In genomic region chr5:170660531-170660930, GRCh38 we compare ENCODE assay signal across 37 cellular contexts.
"Had no signal": no experiment of that assay in that cellular context is flagged by ENCODE, and none has a peak within 500 bp of the region (broad histone marks: within the 10 kb centered on the region; RNA-seq: fewer than 3 reads in every experiment).

No MANE protein-coding gene starts in this region.

- H3K27ac ChIP-seq: adrenal gland, ascending aorta, cardiac muscle cell, VCaP had no signal

- H3K36me3 ChIP-seq: adrenal gland, ascending aorta, cardiac muscle cell had no signal

- H3K4me1 ChIP-seq: adrenal gland, ascending aorta had no signal

- H3K9me3 ChIP-seq: adrenal gland, ascending aorta had no signal

- H3K27me3 ChIP-seq: adrenal gland, ascending aorta, cardiac muscle cell had no signal

- H3K36me3 Mint-ChIP-seq: activated CD4-positive, alpha-beta memory T cell treated with anti-CD3 and anti-CD28 coated beads for 36 hours; activated naive CD4-positive, alpha-beta T cell treated with anti-CD3 and anti-CD28 coated beads, Interleukin-2, amount 50 U/mL, for 72 hours; activated naive CD8-positive, alpha-beta T cell treated with anti-CD3 and anti-CD28 coated beads for 36 hours; brain had no signal

- H3K4me3 ChIP-seq: adrenal gland, ascending aorta, cardiac muscle cell had no signal

- ATAC-seq: activated CD8-positive, alpha-beta T cell treated with anti-CD3 and anti-CD28 coated beads for 36 hours; activated naive CD4-positive, alpha-beta T cell treated with anti-CD3 and anti-CD28 coated beads, Interleukin-2, amount 50 U/mL, for 72 hours; activated T-cell treated with anti-CD3 and anti-CD28 coated beads, Interleukin-2, amount 50 U/mL, for 4 hours; activated T-cell treated with anti-CD3 and anti-CD28 coated beads, Interleukin-2, amount 50 U/mL, for 72 hours; activated T-helper 17 cell treated with anti-CD3 and anti-CD28 coated beads, Interleukin-2, amount 50 U/mL, for 72 hours had no signal

- H3K9me3 Mint-ChIP-seq: activated B cell treated with CpG ODN at 0.5 μM for 24 hours; activated CD4-positive, alpha-beta memory T cell treated with anti-CD3 and anti-CD28 coated beads for 36 hours; activated CD4-positive, alpha-beta T cell treated with anti-CD3 and anti-CD28 coated beads, Interleukin-2, amount 10 ng/mL, durations not matched to agents 24 days and 14 days; activated CD8-positive, alpha-beta T cell treated with anti-CD3 and anti-CD28 coated beads for 36 hours; activated naive CD4-positive, alpha-beta T cell treated with anti-CD3 and anti-CD28 coated beads for 36 hours; activated naive CD4-positive, alpha-beta T cell treated with anti-CD3 and anti-CD28 coated beads, Interleukin-2, amount 50 U/mL, for 72 hours; activated naive CD8-positive, alpha-beta T cell treated with anti-CD3 and anti-CD28 coated beads for 36 hours; activated T-cell treated with anti-CD3 and anti-CD28 coated beads, Interleukin-2, amount 50 U/mL, for 4 hours; activated T-cell treated with anti-CD3 and anti-CD28 coated beads, Interleukin-2, amount 50 U/mL, for 72 hours; activated T-helper 1 cell treated with anti-CD3 and anti-CD28 coated beads, Interleukin-12 subunit alpha, Interleukin-12 subunit beta, Interleukin-2, Interleukin-4 antibody, amounts not matched to agents 30 ng/mL and 10 ng/mL and 1 ng/mL, durations not matched to agents 14 hours and 24 hours and 36 hours; activated T-helper 17 cell treated with anti-CD3 and anti-CD28 coated beads, Interleukin-2, amount 50 U/mL, for 72 hours; central memory CD8-positive, alpha-beta T cell; T-helper 1 cell treated with Interleukin-12 subunit alpha and Interleukin-12 subunit beta and Interleukin-4 antibody, amounts not matched to agents 30 μg/mL and 1 μg/mL, for 36 hours; T-helper 2 cell treated with Interferon-gamma antibody and Interleukin-4, amounts not matched to agents 5 μg/mL and 100 μg/mL, for 36 hours had no signal

- DNase-seq: activated B cell treated with CpG ODN at 0.5 μM for 24 hours; activated CD4-positive, alpha-beta memory T cell treated with anti-CD3 and anti-CD28 coated beads for 36 hours; activated CD4-positive, alpha-beta T cell treated with anti-CD3 and anti-CD28 coated beads for 4 hours; activated CD4-positive, alpha-beta T cell treated with anti-CD3 and anti-CD28 coated beads, Interleukin-2, amount 10 ng/mL, durations not matched to agents 24 days and 14 days; activated CD4-positive, alpha-beta T cell treated with anti-CD3 and anti-CD28 coated beads, Interleukin-2, amount 50 U/mL, for 1 hour; activated CD4-positive, alpha-beta T cell treated with anti-CD3 and anti-CD28 coated beads, Interleukin-2, amount 50 U/mL, for 4 hours; activated CD4-positive, CD25-positive, alpha-beta regulatory T cell treated with anti-CD3 and anti-CD28 coated beads, Interleukin-2, amount 50 U/mL, for 72 hours; activated CD8-positive, alpha-beta T cell treated with anti-CD3 and anti-CD28 coated beads for 36 hours; activated effector memory CD4-positive, alpha-beta T cell treated with anti-CD3 and anti-CD28 coated beads, Interleukin-2, amount 50 U/mL, for 16 hours; activated gamma-delta T cell treated with Interleukin-2 at 50 U/mL for 16 hours; activated naive CD4-positive, alpha-beta T cell; activated naive CD4-positive, alpha-beta T cell treated with anti-CD3 and anti-CD28 coated beads for 36 hours; activated naive CD4-positive, alpha-beta T cell treated with anti-CD3 and anti-CD28 coated beads, Interleukin-2, amount 50 U/mL, for 16 hours; activated naive CD8-positive, alpha-beta T cell treated with anti-CD3 and anti-CD28 coated beads for 36 hours; activated T-cell treated with anti-CD3 and anti-CD28 coated beads for 4 hours; activated T-cell treated with anti-CD3 and anti-CD28 coated beads, Interleukin-2, amount 50 U/mL, for 1 hour; activated T-cell treated with anti-CD3 and anti-CD28 coated beads, Interleukin-2, amount 50 U/mL, for 4 hours; activated T-cell treated with anti-CD3 and anti-CD28 coated beads, Interleukin-2, amount 50 U/mL, for 72 hours; adrenal gland; amniotic stem cell; anterior cingulate cortex; caudate nucleus; cerebellar nuclear complex; SW 1271; T-helper 1 cell; T-helper 2 cell; T-helper 9 cell had no signal

- H3K4me3 Mint-ChIP-seq: activated B cell treated with CpG ODN at 0.5 μM for 24 hours; activated CD4-positive, alpha-beta memory T cell treated with anti-CD3 and anti-CD28 coated beads for 36 hours; activated CD4-positive, alpha-beta T cell treated with anti-CD3 and anti-CD28 coated beads, Interleukin-2, amount 10 ng/mL, durations not matched to agents 24 days and 14 days; activated CD8-positive, alpha-beta T cell treated with anti-CD3 and anti-CD28 coated beads for 36 hours; activated naive CD4-positive, alpha-beta T cell treated with anti-CD3 and anti-CD28 coated beads for 36 hours; activated naive CD8-positive, alpha-beta T cell treated with anti-CD3 and anti-CD28 coated beads for 36 hours; activated T-cell treated with anti-CD3 and anti-CD28 coated beads, Interleukin-2, amount 50 U/mL, for 4 hours; activated T-cell treated with anti-CD3 and anti-CD28 coated beads, Interleukin-2, amount 50 U/mL, for 72 hours; activated T-helper 1 cell treated with anti-CD3 and anti-CD28 coated beads, Interleukin-12 subunit alpha, Interleukin-12 subunit beta, Interleukin-2, Interleukin-4 antibody, amounts not matched to agents 30 ng/mL and 10 ng/mL and 1 ng/mL, durations not matched to agents 14 hours and 24 hours and 36 hours; activated T-helper 17 cell treated with anti-CD3 and anti-CD28 coated beads, Interleukin-2, amount 50 U/mL, for 72 hours; brain; central memory CD8-positive, alpha-beta T cell; T-helper 1 cell treated with Interleukin-12 subunit alpha and Interleukin-12 subunit beta and Interleukin-4 antibody, amounts not matched to agents 30 μg/mL and 1 μg/mL, for 36 hours; T-helper 2 cell treated with Interferon-gamma antibody and Interleukin-4, amounts not matched to agents 5 μg/mL and 100 μg/mL, for 36 hours had no signal

- H3K4me1 Mint-ChIP-seq: activated B cell treated with CpG ODN at 0.5 μM for 24 hours; activated CD4-positive, alpha-beta T cell treated with anti-CD3 and anti-CD28 coated beads, Interleukin-2, amount 10 ng/mL, durations not matched to agents 24 days and 14 days; activated naive CD8-positive, alpha-beta T cell treated with anti-CD3 and anti-CD28 coated beads for 36 hours; activated T-helper 17 cell treated with anti-CD3 and anti-CD28 coated beads, Interleukin-2, amount 50 U/mL, for 72 hours; brain; central memory CD8-positive, alpha-beta T cell had no signal

- H3K27ac Mint-ChIP-seq: activated B cell treated with CpG ODN at 0.5 μM for 24 hours; activated CD4-positive, alpha-beta memory T cell treated with anti-CD3 and anti-CD28 coated beads for 36 hours; activated CD4-positive, alpha-beta T cell treated with anti-CD3 and anti-CD28 coated beads, Interleukin-2, amount 10 ng/mL, durations not matched to agents 24 days and 14 days; activated CD8-positive, alpha-beta T cell treated with anti-CD3 and anti-CD28 coated beads for 36 hours; activated naive CD4-positive, alpha-beta T cell treated with anti-CD3 and anti-CD28 coated beads for 36 hours; activated naive CD4-positive, alpha-beta T cell treated with anti-CD3 and anti-CD28 coated beads, Interleukin-2, amount 50 U/mL, for 72 hours; activated naive CD8-positive, alpha-beta T cell treated with anti-CD3 and anti-CD28 coated beads for 36 hours; activated T-cell treated with anti-CD3 and anti-CD28 coated beads, Interleukin-2, amount 50 U/mL, for 72 hours; activated T-helper 1 cell treated with anti-CD3 and anti-CD28 coated beads, Interleukin-12 subunit alpha, Interleukin-12 subunit beta, Interleukin-2, Interleukin-4 antibody, amounts not matched to agents 30 ng/mL and 10 ng/mL and 1 ng/mL, durations not matched to agents 14 hours and 24 hours and 36 hours; activated T-helper 17 cell treated with anti-CD3 and anti-CD28 coated beads, Interleukin-2, amount 50 U/mL, for 72 hours; brain; T-helper 1 cell treated with Interleukin-12 subunit alpha and Interleukin-12 subunit beta and Interleukin-4 antibody, amounts not matched to agents 30 μg/mL and 1 μg/mL, for 36 hours; T-helper 2 cell treated with Interferon-gamma antibody and Interleukin-4, amounts not matched to agents 5 μg/mL and 100 μg/mL, for 36 hours had no signal
